ENCODE assay signal across 8 cellular contexts in the genomic region with DNA sequence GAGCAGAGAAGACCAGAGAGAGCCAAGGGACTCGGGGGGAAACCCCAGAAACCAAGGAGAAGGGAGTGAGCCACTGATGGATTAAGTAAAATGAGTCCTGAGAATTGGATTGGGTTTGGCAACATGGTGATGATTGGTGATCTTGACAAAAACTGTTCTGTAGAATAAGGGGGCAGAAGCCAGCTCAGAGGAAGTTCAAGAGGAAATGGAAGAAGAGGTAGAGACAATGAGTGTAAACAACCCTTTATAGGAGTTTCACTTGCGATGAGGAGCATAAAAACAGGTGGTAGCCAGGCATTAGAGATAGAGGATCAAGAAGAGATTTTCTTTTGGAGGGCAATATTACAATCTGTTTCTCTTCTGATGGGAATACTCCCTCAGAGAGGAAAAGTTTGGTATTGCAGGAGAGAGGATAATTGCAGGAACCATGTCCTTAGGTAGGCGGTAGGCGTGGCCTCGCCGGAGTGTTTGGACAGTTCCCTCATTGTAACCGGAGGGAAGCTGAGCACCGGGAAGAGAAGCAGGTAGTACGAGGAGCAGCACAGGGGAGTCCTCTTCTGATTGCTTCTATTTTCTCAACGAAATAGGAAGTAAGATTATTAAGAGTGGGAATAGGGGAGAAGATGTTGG.
DNase-seq lines count a peak whose midpoint lies in the region; ATAC-seq, FAIRE-seq and TF ChIP-seq lines count a peak whose summit lies in the region.
"Had no signal": no experiment of that assay in that cellular context is flagged by ENCODE, and none has a peak within 500 bp of the region (broad histone marks: within the 10 kb centered on the region; RNA-seq: fewer than 3 reads in every experiment).

No MANE protein-coding gene starts in this region.

- H3K9me3 Mint-ChIP-seq in CD8-positive, alpha-beta T cell, result no peaks in the 10 kb centered on the region

- no TSS peak for BruUV-seq in mammary epithelial cell (replicated peaks; lab: Mats Ljungman, UMichigan)

- WGBS in mammary epithelial cell (ENCODE audit: low coverage, missing lambda C conversion rate), result 24% methylated on average over 10 of the region's 10 CpGs
- WGBS in pancreas, 2 donors, result 20% methylated on average over 10 of the region's 10 CpGs

- no peak overlapping the region for H3K27ac ChIP-seq in mammary epithelial cell (ENCODE audit: insufficient read depth, low read depth, low read length)
- no peak overlapping the region for H3K27ac ChIP-seq in pancreas
- H3K27ac ChIP-seq in CD8-positive, alpha-beta T cell (ENCODE audit: low read depth, low read length), result no peak overlapping the region

- no peak overlapping the region for H3K27ac Mint-ChIP-seq in CD8-positive, alpha-beta T cell

- H3K27me3 Mint-ChIP-seq in CD8-positive, alpha-beta T cell (ENCODE audit: low read depth), result no peaks in the 10 kb centered on the region

- H3K9me3 ChIP-seq in mammary epithelial cell (replicated peaks; ENCODE audit: insufficient read depth, low read length), result no peaks in the 10 kb centered on the region
- no peaks in the 10 kb centered on the region for H3K9me3 ChIP-seq in pancreas
- H3K9me3 ChIP-seq in CD8-positive, alpha-beta T cell (ENCODE audit: low read length), result no peaks in the 10 kb centered on the region

- peak; percentile 18 to 39 for TF ChIP-seq CTCF in mammary epithelial cell (conservative IDR thresholded peaks at IDR 0.05 in 1 of 2, IDR thresholded peaks at IDR 0.05 in 1 of 2; ENCODE audit: extremely low read depth in 1 of 2, insufficient read depth in 1 of 2, low read depth in 1 of 2, low read length in 2 of 2)
- peak in 3 of 4 donors; percentile 7 to 15 (median 13) for TF ChIP-seq CTCF in pancreas (IDR thresholded peaks at IDR 0.05)
- no peak for TF ChIP-seq CTCF in CD8-positive, alpha-beta T cell (IDR thresholded peaks at IDR 0.05)

- H4K20me1 ChIP-seq in mammary epithelial cell (ENCODE audit: insufficient read depth, low read length), result no peaks in the 10 kb centered on the region

- H2AFZ ChIP-seq in mammary epithelial cell (ENCODE audit: low read depth, low read length), result no peak overlapping the region

- H3K4me1 ChIP-seq in mammary epithelial cell (ENCODE audit: insufficient read depth, low read length), result no peaks in the 10 kb centered on the region
- peaks cover 0 to 11% (median 0%) of the 10 kb centered on the region in 3 donors for H3K4me1 ChIP-seq in pancreas
- H3K4me1 ChIP-seq in CD8-positive, alpha-beta T cell (ENCODE audit: insufficient read depth, low read length), result peaks cover 13% of the 10 kb centered on the region

- intact Hi-C loops in mammary epithelial cell (cut with micrococcal nuclease) (loop anchor here (5.0 kb wide), 1 partner anchor 385 kb away; no protein-coding TSS in a partner anchor), pancreas (cut with DNase I) (loop anchor here in 2 of 3 donors (10.0 kb wide), 4 partner anchors 57 to 357 kb away; no protein-coding TSS in a partner anchor)
- intact Hi-C loops in CD8-positive, alpha-beta T cell (cut with DNase I, micrococcal nuclease), result loop anchor here (5.0 to 10.0 kb wide), 3 partner anchors 70 to 473 kb away; a partner anchor contains a TSS

- no peak overlapping the region for H3K4me3 Mint-ChIP-seq in CD8-positive, alpha-beta T cell

- POLR2A ChIA-PET in CD8-positive, alpha-beta T cell (lab: Charles Lee), result no interaction called here

- no peaks in the 10 kb centered on the region for H3K36me3 ChIP-seq in mammary epithelial cell (ENCODE audit: insufficient read depth, low read length)
- H3K36me3 ChIP-seq in pancreas, result no peaks in the 10 kb centered on the region
- no peaks in the 10 kb centered on the region for H3K36me3 ChIP-seq in CD8-positive, alpha-beta T cell (ENCODE audit: insufficient read depth, low read length)

- H3K27me3 ChIP-seq in mammary epithelial cell (ENCODE audit: insufficient read depth, low read length) (no peaks in the 10 kb centered on the region), pancreas (no peaks in the 10 kb centered on the region)
- no peaks in the 10 kb centered on the region for H3K27me3 ChIP-seq in CD8-positive, alpha-beta T cell (ENCODE audit: insufficient read depth, low read length)

- DNase-seq in ELR (ENCODE audit: low read depth) (peak; percentile 22), LoVo (ENCODE audit: low spot score) (peak; percentile 8), mammary epithelial cell (peak; percentile 58), pancreas (peak; percentile 61 to 81 (median 69)), NCI-H1105 (lab: John Stamatoyannopoulos, UW) (no peak)
- DNase-seq in CD8-positive, alpha-beta T cell, result no peak
- DNase-seq: GDM1 had no signal

- peaks cover 2% of the 10 kb centered on the region for H3K4me1 Mint-ChIP-seq in CD8-positive, alpha-beta T cell (ENCODE audit: low read depth)

- no peak overlapping the region for H3K4me2 ChIP-seq in mammary epithelial cell (ENCODE audit: insufficient read depth, low read depth, low read length)

- no peak overlapping the region for H3K9ac ChIP-seq in mammary epithelial cell (ENCODE audit: insufficient read depth, low read length)

- H3K4me3 ChIP-seq in mammary epithelial cell (replicated peaks in 1 of 3; ENCODE audit: insufficient read depth in 1 of 3, low read depth in 2 of 3, low read length in 3 of 3) (no peak overlapping the region), pancreas (no peak overlapping the region)
- H3K4me3 ChIP-seq in CD8-positive, alpha-beta T cell (ENCODE audit: low read depth, low read length), result no peak overlapping the region

- CTCF ChIA-PET in mammary epithelial cell (lab: Charles Lee; ENCODE audit: low non-redundant PET), result interaction anchor here (0.8 kb wide), 1 partner anchor 182 kb away, joined by 7 read pairs; no protein-coding TSS in a partner anchor
- CTCF ChIA-PET in CD8-positive, alpha-beta T cell (lab: Charles Lee), result interaction anchor here (1.1 to 11.9 kb wide), 7 partner anchors 16 to 218 kb away, joined by 3 to 263 read pairs (median 16); a partner anchor contains a TSS

- H3K79me2 ChIP-seq in mammary epithelial cell (ENCODE audit: insufficient read depth, low read length), result no peaks in the 10 kb centered on the region

- dilution Hi-C loops in mammary epithelial cell (cut with HindIII; ENCODE audit: low sequenced_read_pairs), result no loop called here

- H3K36me3 Mint-ChIP-seq in CD8-positive, alpha-beta T cell, result no peaks in the 10 kb centered on the region

- ATAC-seq in pancreas, result peak; percentile 53 to 82 (median 71)
- no peak for ATAC-seq in HG02938 (IDR thresholded peaks at IDR 0.05; ENCODE audit: unreplicated experiment)
- no peak for ATAC-seq in CD8-positive, alpha-beta T cell

- in situ Hi-C loops in mammary epithelial cell (cut with MboI; ENCODE audit: low sequenced_read_pairs in 2 of 2), result loop anchor here (10.0 to 25.0 kb wide), 2 partner anchors 217 to 350 kb away; no protein-coding TSS in a partner anchor

- FAIRE-seq in pancreas (lab: Jason Lieb, UNC), result no peak

Comparison
In these comparisons a context has a peak if more than half of its experiments do, and no peak if none do; other contexts are left out.
1. DNase-seq: peak in ELR (single experiment), LoVo (single experiment), mammary epithelial cell (single experiment) and pancreas (6 of 6); none in NCI-H1105 (single experiment) and CD8-positive, alpha-beta T cell (0 of 7).
2. ATAC-seq: peak in pancreas (4 of 4); none in HG02938 (single experiment) and CD8-positive, alpha-beta T cell (single experiment).